ENCODE assay signal across 10 cellular contexts in the genomic region with DNA sequence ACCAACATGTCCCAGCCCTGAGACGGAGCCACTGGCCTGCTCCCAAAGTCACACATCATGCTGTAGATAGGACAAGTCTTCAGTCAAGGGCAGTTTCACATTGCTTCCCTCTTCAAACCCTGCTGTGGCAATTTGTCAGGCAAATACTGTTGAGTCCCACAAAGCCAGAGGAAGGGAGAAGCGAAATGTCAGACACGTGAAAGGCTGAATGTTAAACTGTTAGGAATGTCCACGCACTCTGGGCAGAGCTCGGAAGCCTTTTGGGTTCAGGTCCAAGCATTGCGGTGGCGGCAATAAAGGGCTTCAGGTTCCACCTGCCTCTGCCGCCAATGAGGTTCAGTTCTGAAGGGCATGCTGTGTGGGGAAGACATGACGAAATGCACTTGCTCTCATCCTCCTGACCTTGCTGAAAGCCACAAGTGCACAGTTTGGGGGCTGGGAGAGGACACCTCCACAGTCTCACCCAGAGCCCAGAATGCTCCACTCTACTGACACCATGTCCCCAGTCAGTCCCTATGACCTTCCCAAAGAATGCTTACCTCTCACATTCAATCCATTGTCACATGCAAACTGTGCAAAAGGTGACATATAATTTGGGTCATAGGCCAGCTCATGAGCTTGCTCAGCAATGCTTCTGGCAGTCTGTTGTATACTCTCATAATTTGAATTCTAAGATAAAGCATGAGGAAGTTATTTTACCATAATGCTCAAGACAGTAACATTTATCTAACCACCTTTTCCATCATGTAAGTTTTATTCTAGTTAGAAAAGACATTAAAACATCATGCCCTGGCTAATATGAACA. TPM values are rescaled to one million over a fixed set of nuclear protein-coding genes. Genes with fewer than 3 reads are reported as not detected.
DNase-seq lines count a peak whose midpoint lies in the region; TF ChIP-seq lines count a peak whose summit lies in the region.
"Had no signal": no experiment of that assay in that cellular context is flagged by ENCODE, and none has a peak within 500 bp of the region (broad histone marks: within the 10 kb centered on the region; RNA-seq: fewer than 3 reads in every experiment).

No MANE protein-coding gene starts in this region.

- H3K9me3 ChIP-seq in endodermal cell (ENCODE audit: control insufficient read depth, low read length) (no peaks in the 10 kb centered on the region), mucosa of rectum (ENCODE audit: control insufficient read depth in 2 of 2, low read length in 2 of 2) (no peaks in the 10 kb centered on the region), spleen (no peaks in the 10 kb centered on the region)

- H3K27ac Mint-ChIP-seq in activated T-cell treated with anti-CD3 and anti-CD28 coated beads, Interleukin-2, amount 50 U/mL, for 24 hours = peak overlapping the region; percentile 77
- no peak overlapping the region for H3K27ac Mint-ChIP-seq in endodermal cell
- H3K27ac Mint-ChIP-seq: activated CD4-positive, alpha-beta T cell treated with anti-CD3 and anti-CD28 coated beads, Interleukin-2, amount 10 ng/mL, durations not matched to agents 7 days and 5 days had no signal

- TF ChIP-seq CTCF in endodermal cell (conservative IDR thresholded peaks at IDR 0.05) (no peak), GM20000 (IDR thresholded peaks at IDR 0.05; ENCODE audit: extremely low read depth, missing control alignments) (no peak), spleen (IDR thresholded peaks at IDR 0.05 in 8 of 11, conservative IDR thresholded peaks at IDR 0.05 in 3 of 11) (no peak)

- no peak overlapping the region for H3K4me3 Mint-ChIP-seq in activated T-cell treated with anti-CD3 and anti-CD28 coated beads, Interleukin-2, amount 50 U/mL, for 24 hours
- no peak overlapping the region for H3K4me3 Mint-ChIP-seq in endodermal cell
- H3K4me3 Mint-ChIP-seq: activated CD4-positive, alpha-beta T cell treated with anti-CD3 and anti-CD28 coated beads, Interleukin-2, amount 10 ng/mL, durations not matched to agents 7 days and 5 days had no signal

- H3K27ac ChIP-seq in endodermal cell (ENCODE audit: low read depth, low read length) (no peak overlapping the region), mucosa of rectum (ENCODE audit: low read depth in 2 of 2, low read length in 2 of 2) (peak overlapping the region; percentile 58 to 74), spleen (no peak overlapping the region)

- H3K4me3 ChIP-seq in endodermal cell (ENCODE audit: low read length) (no peak overlapping the region), mucosa of rectum (ENCODE audit: low read length in 2 of 2) (peak overlapping the region in 1 of 2 donors; percentile 21), spleen (no peak overlapping the region)

- no peak for TF ChIP-seq POLR2A in spleen (IDR thresholded peaks at IDR 0.05)

- intact Hi-C loops in spleen (cut with DNase I; ENCODE audit: low total_unique reads) = no loop called here

- H3K27me3 ChIP-seq in endodermal cell (ENCODE audit: control insufficient read depth, insufficient read depth, low read length, poor library complexity, severe bottlenecking) (no peaks in the 10 kb centered on the region), mucosa of rectum (ENCODE audit: control insufficient read depth in 2 of 2, insufficient read depth in 2 of 2, low read length in 2 of 2) (no peaks in the 10 kb centered on the region), spleen (replicated peaks in 1 of 7) (no peaks in the 10 kb centered on the region)

- H3K4me1 Mint-ChIP-seq in activated T-cell treated with anti-CD3 and anti-CD28 coated beads, Interleukin-2, amount 50 U/mL, for 24 hours (ENCODE audit: low read depth) = peaks cover 58% of the 10 kb centered on the region
- H3K4me1 Mint-ChIP-seq in endodermal cell = peaks cover 10% of the 10 kb centered on the region

- H3K9me3 Mint-ChIP-seq in activated T-cell treated with anti-CD3 and anti-CD28 coated beads, Interleukin-2, amount 50 U/mL, for 24 hours = no peaks in the 10 kb centered on the region
- no peaks in the 10 kb centered on the region for H3K9me3 Mint-ChIP-seq in endodermal cell
- H3K9me3 Mint-ChIP-seq: activated CD4-positive, alpha-beta T cell treated with anti-CD3 and anti-CD28 coated beads, Interleukin-2, amount 10 ng/mL, durations not matched to agents 7 days and 5 days had no signal

- peaks cover 93% of the 10 kb centered on the region for H3K36me3 Mint-ChIP-seq in activated T-cell treated with anti-CD3 and anti-CD28 coated beads, Interleukin-2, amount 50 U/mL, for 24 hours (ENCODE audit: low read depth)
- H3K36me3 Mint-ChIP-seq in endodermal cell (ENCODE audit: low read depth) = peaks cover 32% of the 10 kb centered on the region

- H3K36me3 ChIP-seq in endodermal cell (ENCODE audit: control insufficient read depth, insufficient read depth, low read length) = peaks cover 55% of the 10 kb centered on the region
- H3K36me3 ChIP-seq in mucosa of rectum (ENCODE audit: control insufficient read depth in 2 of 2, insufficient read depth in 2 of 2, low read length in 2 of 2) = peaks cover 22 to 39% of the 10 kb centered on the region in 2 donors
- H3K36me3 ChIP-seq in spleen = peaks cover 0 to 99% (median 47%) of the 10 kb centered on the region in 6 donors

- H3K9ac ChIP-seq in endodermal cell (ENCODE audit: extremely low read depth, low read length, poor library complexity, severe bottlenecking) (no peak overlapping the region), mucosa of rectum (ENCODE audit: low read depth in 1 of 2, low read length in 2 of 2) (peak overlapping the region; percentile 3 to 5)

- DNase-seq in activated T-cell treated with anti-CD3 and anti-CD28 coated beads, Interleukin-2, amount 50 U/mL, for 24 hours = no peak
- DNase-seq in activated T-cell treated with anti-CD3 and anti-CD28 coated beads, Interleukin-2, amount 50 U/mL, for 48 hours = no peak
- DNase-seq in endodermal cell (peak; percentile 41), ureter (ENCODE audit: low spot score) (peak; percentile 59), GM20000 (ENCODE audit: low spot score) (no peak), spleen (no peak), COLO829 (ENCODE audit: low spot score) (no peak)
- DNase-seq: activated CD4-positive, alpha-beta T cell treated with anti-CD3 and anti-CD28 coated beads, Interleukin-2, amount 10 ng/mL, durations not matched to agents 7 days and 5 days; cerebellar nuclear complex had no signal

- H3K27me3 Mint-ChIP-seq in activated T-cell treated with anti-CD3 and anti-CD28 coated beads, Interleukin-2, amount 50 U/mL, for 24 hours = no peaks in the 10 kb centered on the region
- no peaks in the 10 kb centered on the region for H3K27me3 Mint-ChIP-seq in endodermal cell (ENCODE audit: insufficient read depth)
- H3K27me3 Mint-ChIP-seq: activated CD4-positive, alpha-beta T cell treated with anti-CD3 and anti-CD28 coated beads, Interleukin-2, amount 10 ng/mL, durations not matched to agents 7 days and 5 days had no signal

- peaks cover 9% of the 10 kb centered on the region for H3K4me1 ChIP-seq in endodermal cell (ENCODE audit: control insufficient read depth, insufficient read depth, low read length)
- H3K4me1 ChIP-seq in mucosa of rectum (ENCODE audit: control insufficient read depth in 2 of 2, insufficient read depth in 2 of 2, low read length in 2 of 2) = peaks cover 18 to 24% of the 10 kb centered on the region in 2 donors
- peaks cover 0 to 16% (median 3%) of the 10 kb centered on the region in 6 donors for H3K4me1 ChIP-seq in spleen

- 94 to 96% methylated on average over 8 to 9 of the region's 9 CpGs for WGBS in endodermal cell (ENCODE audit: insufficient coverage in 1 of 2, insufficient read length in 1 of 2), 2 experiments
- WGBS in spleen, 5 donors = 77 to 94% (median 80%) methylated on average over 9 of the region's 9 CpGs

RNA-seq across cellular contexts. Expression of a gene that starts 35.7 kb away (rescaled TPM):
- total RNA-seq in endodermal cell (under 1 TPM; 0.29 to 0.31 TPM), ureter (0.57 TPM), spleen (1 to 10 TPM in 6 of 7 donors, under 1 TPM in 1; 0.67 to 2.2 (median 1.4) TPM)
- 0.32 TPM for polyA plus RNA-seq in endodermal cell (2013, experiment 1 of 2)
- 0.29 TPM for polyA plus RNA-seq in endodermal cell (2013, experiment 2 of 2)
- under 1 TPM; 0.35 to 0.74 (median 0.61) TPM for polyA plus RNA-seq in spleen

RNA-seq across cellular contexts. Expression of a gene that starts 35.9 kb away (rescaled TPM):
- total RNA-seq in endodermal cell (10 to 100 TPM; 87.7 to 89.4 TPM), ureter (120 TPM), spleen (100 to 1,000 TPM in 4 of 7 donors, 10 to 100 TPM in 3; 77.9 to 131 (median 103) TPM)
- polyA plus RNA-seq in endodermal cell (2013, experiment 1 of 2) = 98.9 TPM
- polyA plus RNA-seq in endodermal cell (2013, experiment 2 of 2) = 93.5 TPM
- 100 to 1,000 TPM; 152 to 228 (median 193) TPM for polyA plus RNA-seq in spleen

RNA-seq across cellular contexts. Expression of a gene that starts 45.3 kb away (rescaled TPM):
- total RNA-seq in endodermal cell (10 to 100 TPM; 15.2 TPM), ureter (26.1 TPM), spleen (10 to 100 TPM; 20.1 to 27.3 (median 26.5) TPM)
- 11.9 TPM for polyA plus RNA-seq in endodermal cell (2013, experiment 1 of 2)
- 11.4 TPM for polyA plus RNA-seq in endodermal cell (2013, experiment 2 of 2)
- 1 to 10 TPM; 7.5 to 9.9 (median 8.3) TPM for polyA plus RNA-seq in spleen

Comparison
In these comparisons a context has a peak if more than half of its experiments do, and no peak if none do; other contexts are left out.
1. DNase-seq: peak in endodermal cell (single experiment) and ureter (single experiment); none in activated T-cell treated with anti-CD3 and anti-CD28 coated beads, Interleukin-2, amount 50 U/mL, for 24 hours (single experiment), activated T-cell treated with anti-CD3 and anti-CD28 coated beads, Interleukin-2, amount 50 U/mL, for 48 hours (0 of 2), GM20000 (single experiment), spleen (single experiment) and COLO829 (single experiment).
2. H3K27ac ChIP-seq: peak in mucosa of rectum (2 of 2); none in endodermal cell (single experiment) and spleen (0 of 8).